8 cellular contexts compared by ENCODE assay signal in the genomic region with DNA sequence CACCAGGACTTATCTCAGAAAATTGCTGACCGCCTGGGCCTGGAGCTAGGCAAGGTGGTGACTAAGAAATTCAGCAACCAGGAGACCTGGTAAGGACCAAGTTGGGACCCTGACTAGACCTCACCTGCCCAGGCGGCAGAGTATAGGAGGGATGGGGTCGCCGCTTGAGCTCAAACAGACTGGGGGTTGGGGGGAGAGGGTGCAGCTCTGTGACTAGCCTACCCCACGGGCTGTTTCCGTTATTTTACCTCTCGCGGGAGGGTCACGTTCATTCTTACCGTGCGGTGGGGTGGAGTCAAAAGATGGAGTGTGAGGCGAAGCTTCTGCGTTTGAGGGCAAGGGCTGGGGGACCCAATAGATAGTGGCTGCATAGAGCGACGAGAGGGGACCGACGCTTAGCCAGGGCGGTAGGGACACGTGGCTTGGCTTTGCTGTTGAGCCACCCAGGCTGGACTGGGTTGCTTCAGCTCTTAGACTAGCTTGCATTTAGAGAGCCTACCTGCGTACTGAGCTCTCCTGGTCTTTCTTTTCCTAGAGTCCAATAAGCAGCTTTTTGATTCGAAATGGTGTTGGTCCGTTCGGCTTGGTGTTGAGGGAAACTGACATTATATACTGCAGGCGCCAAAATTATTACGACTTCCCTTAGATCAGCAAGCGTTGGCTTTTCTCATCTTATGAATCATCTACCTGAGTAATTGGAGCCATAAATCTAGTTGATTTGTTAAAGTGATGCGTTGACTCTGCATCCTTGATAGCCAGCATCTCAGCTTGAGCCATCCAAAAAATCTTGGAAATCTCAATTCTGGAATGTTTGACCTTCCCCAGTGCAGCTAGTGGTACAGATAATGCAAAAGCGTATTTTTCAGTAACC. TPM values are rescaled to one million over a fixed set of nuclear protein-coding genes. Genes with fewer than 3 reads are reported as not detected.
DNase-seq lines count a peak whose midpoint lies in the region; ATAC-seq and TF ChIP-seq lines count a peak whose summit lies in the region.

No MANE protein-coding gene starts in this region.

- no peak for TF ChIP-seq CTCF in progenitor cell of endocrine pancreas (IDR thresholded peaks at IDR 0.05; ENCODE audit: unreplicated experiment)

- peaks cover 0 to 4% of the 10 kb centered on the region in 2 donors for H3K27me3 Mint-ChIP-seq in CD8-positive, alpha-beta memory T cell
- H3K27me3 Mint-ChIP-seq in activated naive CD4-positive, alpha-beta T cell treated with anti-CD3 and anti-CD28 coated beads, Interleukin-2, amount 50 U/mL, for 24 hours = no peaks in the 10 kb centered on the region
- no peaks in the 10 kb centered on the region for H3K27me3 Mint-ChIP-seq in progenitor cell of endocrine pancreas

- DNase-seq in CD8-positive, alpha-beta memory T cell = peak; percentile 32 to 78 (median 50)
- DNase-seq in RPMI8226 = peak; percentile 52
- peak; percentile 19 for DNase-seq in left cardiac atrium
- peak; percentile 11 for DNase-seq in progenitor cell of endocrine pancreas (ENCODE audit: low spot score, unreplicated experiment)
- no peak for DNase-seq in aorta

- peak overlapping the region; percentile 86 for H3K4me3 ChIP-seq in CD8-positive, alpha-beta memory T cell (ENCODE audit: low read length)
- peak overlapping the region; percentile 40 to 87 for H3K4me3 ChIP-seq in aorta (ENCODE audit: low read length in 2 of 2)

- POLR2A ChIA-PET in CD8-positive, alpha-beta memory T cell (lab: Charles Lee) = interaction anchor here (0.8 to 1.4 kb wide), 9 partner anchors 15 to 177 kb away, joined by 3 to 11 read pairs (median 3); a partner anchor contains a TSS

- peak overlapping the region; percentile 88 to 97 (median 93) for H3K4me3 Mint-ChIP-seq in CD8-positive, alpha-beta memory T cell
- peak overlapping the region; percentile 94 for H3K4me3 Mint-ChIP-seq in activated naive CD4-positive, alpha-beta T cell treated with anti-CD3 and anti-CD28 coated beads, Interleukin-2, amount 50 U/mL, for 24 hours
- H3K4me3 Mint-ChIP-seq in progenitor cell of endocrine pancreas (ENCODE audit: low read depth) = peak overlapping the region; percentile 87

- CTCF ChIA-PET in CD8-positive, alpha-beta memory T cell (lab: Charles Lee) = interaction anchor here (1.4 to 2.4 kb wide), 9 partner anchors 13 to 630 kb away, joined by 3 to 11 read pairs (median 6); a partner anchor contains a TSS

- no peaks in the 10 kb centered on the region for H3K27me3 ChIP-seq in CD8-positive, alpha-beta memory T cell (ENCODE audit: insufficient read depth, low read length, poor library complexity, severe bottlenecking)
- H3K27me3 ChIP-seq in aorta (ENCODE audit: control insufficient read depth in 1 of 2, insufficient read depth in 2 of 2, low read length in 1 of 2) = no peaks in the 10 kb centered on the region

- peaks cover 0 to 11% (median 0%) of the 10 kb centered on the region in 3 donors for H3K36me3 Mint-ChIP-seq in CD8-positive, alpha-beta memory T cell
- H3K36me3 Mint-ChIP-seq in activated naive CD4-positive, alpha-beta T cell treated with anti-CD3 and anti-CD28 coated beads, Interleukin-2, amount 50 U/mL, for 24 hours = no peaks in the 10 kb centered on the region
- no peaks in the 10 kb centered on the region for H3K36me3 Mint-ChIP-seq in progenitor cell of endocrine pancreas (ENCODE audit: insufficient read depth)

- no peaks in the 10 kb centered on the region for H3K9me3 Mint-ChIP-seq in CD8-positive, alpha-beta memory T cell
- H3K9me3 Mint-ChIP-seq in activated naive CD4-positive, alpha-beta T cell treated with anti-CD3 and anti-CD28 coated beads, Interleukin-2, amount 50 U/mL, for 24 hours = no peaks in the 10 kb centered on the region
- peaks cover 18% of the 10 kb centered on the region for H3K9me3 Mint-ChIP-seq in progenitor cell of endocrine pancreas (ENCODE audit: low read depth)

- intact Hi-C loops in left cardiac atrium (cut with DNase I) = no loop called here
- intact Hi-C loops in aorta (cut with DNase I) = loop anchor here in 1 of 2 donors (5.0 kb wide), 1 partner anchor 632 kb away; no protein-coding TSS in a partner anchor

- WGBS in aorta, 2 donors = 1 to 32% methylated on average over 28 of the region's 28 CpGs

- no peaks in the 10 kb centered on the region for H3K9me3 ChIP-seq in CD8-positive, alpha-beta memory T cell (ENCODE audit: low read length)
- H3K9me3 ChIP-seq in aorta (ENCODE audit: control insufficient read depth, low read length) = no peaks in the 10 kb centered on the region

- H3K27ac Mint-ChIP-seq in CD8-positive, alpha-beta memory T cell = peak overlapping the region; percentile 90 to 96 (median 93)
- H3K27ac Mint-ChIP-seq in activated naive CD4-positive, alpha-beta T cell treated with anti-CD3 and anti-CD28 coated beads, Interleukin-2, amount 50 U/mL, for 24 hours = peak overlapping the region; percentile 96
- peak overlapping the region; percentile 94 for H3K27ac Mint-ChIP-seq in progenitor cell of endocrine pancreas

- peak overlapping the region; percentile 83 for H3K27ac ChIP-seq in CD8-positive, alpha-beta memory T cell (ENCODE audit: low read depth, low read length)
- peak overlapping the region in 1 of 2 donors; percentile 79 for H3K27ac ChIP-seq in aorta (ENCODE audit: low read depth in 1 of 2, low read length in 2 of 2)

- H3K4me1 Mint-ChIP-seq in CD8-positive, alpha-beta memory T cell = peaks cover 27 to 40% (median 35%) of the 10 kb centered on the region in 3 donors
- H3K4me1 Mint-ChIP-seq in activated naive CD4-positive, alpha-beta T cell treated with anti-CD3 and anti-CD28 coated beads, Interleukin-2, amount 50 U/mL, for 24 hours = peaks cover 32% of the 10 kb centered on the region
- H3K4me1 Mint-ChIP-seq in progenitor cell of endocrine pancreas (ENCODE audit: low read depth) = peaks cover 12% of the 10 kb centered on the region

- H3K36me3 ChIP-seq in CD8-positive, alpha-beta memory T cell (ENCODE audit: insufficient read depth, low read length) = no peaks in the 10 kb centered on the region
- H3K36me3 ChIP-seq in aorta (ENCODE audit: control insufficient read depth in 1 of 2, insufficient read depth in 2 of 2, low read length in 1 of 2) = no peaks in the 10 kb centered on the region

- ATAC-seq in GM19397 (IDR thresholded peaks at IDR 0.05; ENCODE audit: unreplicated experiment) (peak; percentile 35), HG03565 (IDR thresholded peaks at IDR 0.05; ENCODE audit: unreplicated experiment) (peak; percentile 20), left cardiac atrium (peak; percentile 46 to 63), aorta (ENCODE audit: low FRiP score) (peak; percentile 77)

- H3K4me1 ChIP-seq in CD8-positive, alpha-beta memory T cell (ENCODE audit: insufficient read depth, low read length) = peaks cover 9% of the 10 kb centered on the region
- no peaks in the 10 kb centered on the region for H3K4me1 ChIP-seq in aorta (ENCODE audit: control insufficient read depth in 1 of 2, insufficient read depth in 2 of 2, low read length in 2 of 2)

RNA-seq across cellular contexts. Expression of a gene that starts 0.6 kb away (rescaled TPM):
- total RNA-seq in CD8-positive, alpha-beta memory T cell = 100 to 1,000 TPM; 110 to 113 TPM
- polyA plus RNA-seq in CD8-positive, alpha-beta memory T cell = 49.7 TPM
- total RNA-seq in left cardiac atrium = 10 to 100 TPM; 24.3 to 29.1 TPM
- 35.6 and 36.3 TPM in 2 replicates for total RNA-seq in progenitor cell of endocrine pancreas
- 10 to 100 TPM; 23.8 to 29.2 TPM for total RNA-seq in aorta
- 10 to 100 TPM; 20.7 to 24.9 TPM for polyA plus RNA-seq in aorta

Comparison
In these comparisons a context has a peak if more than half of its experiments do, and no peak if none do; other contexts are left out.
1. DNase-seq: peak in CD8-positive, alpha-beta memory T cell (5 of 5), RPMI8226 (single experiment), left cardiac atrium (single experiment) and progenitor cell of endocrine pancreas (single experiment); none in aorta (0 of 2).
2. ATAC-seq: peak in every context shown above with its lines; median percentile 77 in aorta; 54 in left cardiac atrium; 35 in GM19397; 20 in HG03565.
3. Peak in every context shown above with its lines, with median percentiles within 50 percentile points of each other: H3K27ac Mint-ChIP-seq and H3K4me3 Mint-ChIP-seq.